8 cellular contexts compared by ENCODE assay signal in the genomic region with DNA sequence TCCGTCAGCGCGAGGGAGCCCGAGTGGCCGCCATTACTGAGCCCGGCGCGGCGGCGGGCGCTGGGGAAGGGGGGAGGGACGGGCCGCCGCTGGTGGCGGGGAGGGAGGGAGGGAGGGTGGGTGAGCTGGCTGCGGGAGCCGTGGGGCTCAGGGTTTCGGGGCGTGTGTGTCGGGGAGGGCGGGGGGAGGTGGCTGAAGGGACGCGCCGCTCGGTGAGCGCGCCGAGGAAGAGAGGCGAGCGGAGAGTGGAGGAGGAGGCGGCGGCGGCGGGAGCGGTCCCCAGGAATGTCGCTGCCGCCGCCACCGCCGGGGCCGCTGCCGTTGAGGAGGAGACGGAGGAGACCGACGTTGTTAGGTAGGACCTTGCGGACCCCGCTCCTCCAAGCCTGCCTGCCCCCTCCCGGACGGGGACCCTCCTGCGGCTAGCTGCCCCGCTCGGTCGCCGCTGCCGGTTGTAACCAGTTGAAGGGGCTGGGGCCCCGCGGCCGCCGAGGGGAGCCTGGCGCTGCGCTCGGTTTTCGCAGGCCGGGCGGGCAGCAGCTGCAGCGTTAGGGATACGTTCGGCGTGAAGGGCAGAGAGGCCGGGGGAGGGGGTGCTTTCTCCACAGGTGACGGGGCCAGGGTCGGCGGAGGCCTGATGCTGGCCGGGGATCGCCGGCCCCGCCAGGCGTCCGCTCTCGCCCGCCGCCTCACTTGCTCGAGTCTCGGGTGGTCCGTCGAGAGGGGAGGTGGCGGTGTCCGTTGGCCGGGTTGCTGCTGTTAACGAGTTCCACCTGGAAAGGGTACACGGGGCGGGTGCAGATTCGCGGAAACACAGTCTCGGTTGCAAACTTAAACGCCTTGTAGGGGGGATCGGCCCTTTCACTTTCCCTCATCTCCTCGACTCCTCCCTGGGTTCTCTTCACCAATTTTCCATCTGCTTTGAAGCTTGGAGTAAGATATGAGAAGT. TPM values are rescaled to one million over a fixed set of nuclear protein-coding genes. Genes with fewer than 3 reads are reported as not detected.
A peak's percentile ranks its signal among the peaks of the same experiment; 100 is the strongest.
DNase-seq lines count a peak whose midpoint lies in the region; ATAC-seq and TF ChIP-seq lines count a peak whose summit lies in the region.

A gene with protein sequence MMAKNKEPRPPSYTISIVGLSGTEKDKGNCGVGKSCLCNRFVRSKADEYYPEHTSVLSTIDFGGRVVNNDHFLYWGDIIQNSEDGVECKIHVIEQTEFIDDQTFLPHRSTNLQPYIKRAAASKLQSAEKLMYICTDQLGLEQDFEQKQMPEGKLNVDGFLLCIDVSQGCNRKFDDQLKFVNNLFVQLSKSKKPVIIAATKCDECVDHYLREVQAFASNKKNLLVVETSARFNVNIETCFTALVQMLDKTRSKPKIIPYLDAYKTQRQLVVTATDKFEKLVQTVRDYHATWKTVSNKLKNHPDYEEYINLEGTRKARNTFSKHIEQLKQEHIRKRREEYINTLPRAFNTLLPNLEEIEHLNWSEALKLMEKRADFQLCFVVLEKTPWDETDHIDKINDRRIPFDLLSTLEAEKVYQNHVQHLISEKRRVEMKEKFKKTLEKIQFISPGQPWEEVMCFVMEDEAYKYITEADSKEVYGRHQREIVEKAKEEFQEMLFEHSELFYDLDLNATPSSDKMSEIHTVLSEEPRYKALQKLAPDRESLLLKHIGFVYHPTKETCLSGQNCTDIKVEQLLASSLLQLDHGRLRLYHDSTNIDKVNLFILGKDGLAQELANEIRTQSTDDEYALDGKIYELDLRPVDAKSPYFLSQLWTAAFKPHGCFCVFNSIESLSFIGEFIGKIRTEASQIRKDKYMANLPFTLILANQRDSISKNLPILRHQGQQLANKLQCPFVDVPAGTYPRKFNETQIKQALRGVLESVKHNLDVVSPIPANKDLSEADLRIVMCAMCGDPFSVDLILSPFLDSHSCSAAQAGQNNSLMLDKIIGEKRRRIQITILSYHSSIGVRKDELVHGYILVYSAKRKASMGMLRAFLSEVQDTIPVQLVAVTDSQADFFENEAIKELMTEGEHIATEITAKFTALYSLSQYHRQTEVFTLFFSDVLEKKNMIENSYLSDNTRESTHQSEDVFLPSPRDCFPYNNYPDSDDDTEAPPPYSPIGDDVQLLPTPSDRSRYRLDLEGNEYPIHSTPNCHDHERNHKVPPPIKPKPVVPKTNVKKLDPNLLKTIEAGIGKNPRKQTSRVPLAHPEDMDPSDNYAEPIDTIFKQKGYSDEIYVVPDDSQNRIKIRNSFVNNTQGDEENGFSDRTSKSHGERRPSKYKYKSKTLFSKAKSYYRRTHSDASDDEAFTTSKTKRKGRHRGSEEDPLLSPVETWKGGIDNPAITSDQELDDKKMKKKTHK (N-terminal part only) (plus strand): TSS at position 224 of the 949 bp plus-strand sequence. CDS start 13,366 bp downstream, outside the sequence.

- peak within 1 kb of the TSS; percentile 90 for H2BK15ac ChIP-seq in mesenchymal stem cell (ENCODE audit: low read depth, poor library complexity, severe bottlenecking)

- no peaks in the 10 kb centered on the region for H3K9me3 ChIP-seq in mesenchymal stem cell (ENCODE audit: control insufficient read depth, low read length)

- peak within 1 kb of the TSS; percentile 96 to 99 for H3K18ac ChIP-seq in mesenchymal stem cell (ENCODE audit: low read depth in 1 of 2, low read length in 2 of 2)

- peak within 1 kb of the TSS; percentile 95 for H2BK120ac ChIP-seq in mesenchymal stem cell (ENCODE audit: low read depth, low read length)

- H2AK5ac ChIP-seq in mesenchymal stem cell (ENCODE audit: low read length, severe bottlenecking) = no peak within 1 kb of the TSS

- H4K8ac ChIP-seq in mesenchymal stem cell (ENCODE audit: low read length) = peak within 1 kb of the TSS; percentile 87

- peaks cover 2% of the 10 kb centered on the region for H3K79me1 ChIP-seq in mesenchymal stem cell (replicated peaks; ENCODE audit: low read length, poor library complexity, severe bottlenecking)

- peak within 1 kb of the TSS in 1 of 2 experiments; percentile 92 for H2BK12ac ChIP-seq in mesenchymal stem cell (ENCODE audit: low read length in 2 of 2)

- WGBS in mesenchymal stem cell = under 1% methylated on average over 42 of the region's 98 CpGs

- H3K36me3 ChIP-seq in mesenchymal stem cell (ENCODE audit: control insufficient read depth in 1 of 2, insufficient read depth in 2 of 2, low read depth in 1 of 2, low read length in 2 of 2) = no peaks in the 10 kb centered on the region

- peak within 1 kb of the TSS; percentile 98 for H3K27ac ChIP-seq in mesenchymal stem cell (ENCODE audit: low read length, poor library complexity, severe bottlenecking)

- peak within 1 kb of the TSS; percentile 96 for H2BK5ac ChIP-seq in mesenchymal stem cell (ENCODE audit: low read depth, low read length, poor library complexity, severe bottlenecking)

- peak within 1 kb of the TSS in 1 of 2 experiments; percentile 98 for H3K14ac ChIP-seq in mesenchymal stem cell (ENCODE audit: low read length in 2 of 2)

- peak; percentile 56 for DNase-seq in GM13977 (ENCODE audit: low spot score)
- DNase-seq in NCI-H2107 (lab: John Stamatoyannopoulos, UW) = peak; percentile 35
- DNase-seq in activated CD4-positive, alpha-beta T cell treated with anti-CD3 and anti-CD28 coated beads, Interleukin-2, amount 50 U/mL, for 48 hours = peak; percentile 46 to 48
- peak; percentile 55 for DNase-seq in effector CD4-positive, alpha-beta T cell
- peak; percentile 59 for DNase-seq in mesenchymal stem cell
- peak; percentile 43 to 58 for DNase-seq in stimulated activated CD8-positive, alpha-beta memory T cell treated with anti-CD3 and anti-CD28 coated beads, Interleukin-2, amount 100 ng/mL, for 1 hour (ENCODE audit: low read depth in 2 of 2)
- no peak for DNase-seq in NCI-H446 treated with DMSO at 0.1 percent for 48 hours (lab: John Stamatoyannopoulos, UW)

- peak within 1 kb of the TSS; percentile 98 for H3K9ac ChIP-seq in mesenchymal stem cell (ENCODE audit: low read length)

- peak within 1 kb of the TSS; percentile 92 for H3K4me2 ChIP-seq in mesenchymal stem cell (ENCODE audit: low read length, poor library complexity, severe bottlenecking)

- H3K4me3 ChIP-seq in mesenchymal stem cell (ENCODE audit: insufficient read depth in 1 of 2, low read depth in 1 of 2, low read length in 2 of 2) = peak within 1 kb of the TSS; percentile 90

- H2AFZ ChIP-seq in mesenchymal stem cell (ENCODE audit: low read depth, low read length) = peak within 1 kb of the TSS; percentile 88

- no peak for TF ChIP-seq CTCF in GM13977 (IDR thresholded peaks at IDR 0.05; ENCODE audit: extremely low read depth, insufficient read depth, missing control alignments)

- peaks cover 2% of the 10 kb centered on the region for H3K4me1 ChIP-seq in mesenchymal stem cell (ENCODE audit: control insufficient read depth, insufficient read depth, low read depth, low read length)

- peak; percentile 48 for ATAC-seq in HG02759 (IDR thresholded peaks at IDR 0.05; ENCODE audit: unreplicated experiment)

- H3K23ac ChIP-seq in mesenchymal stem cell (ENCODE audit: low read length in 2 of 2) = peak within 1 kb of the TSS; percentile 79 to 96

- H3K27me3 ChIP-seq in mesenchymal stem cell (ENCODE audit: control insufficient read depth in 1 of 2, insufficient read depth in 1 of 2, low read length in 2 of 2) = no peaks in the 10 kb centered on the region

- in situ Hi-C loops in GM13977 (cut with MboI; ENCODE audit: low pct_unique_long_range_greater_than_20kb, low sequenced_read_pairs, unreplicated experiment) = loop anchor here (25.0 kb wide), 1 partner anchor 135 kb away; a partner anchor contains a TSS

- peak within 1 kb of the TSS; percentile 95 to 97 for H3K4ac ChIP-seq in mesenchymal stem cell (ENCODE audit: low read depth in 1 of 2, low read length in 2 of 2)

- H4K91ac ChIP-seq in mesenchymal stem cell (ENCODE audit: low read length) = peak within 1 kb of the TSS; percentile 98

RNA-seq across cellular contexts. Expression of the gene that starts here (rescaled TPM):
- 40.4 TPM for polyA plus RNA-seq in mesenchymal stem cell (2013, experiment 1 of 2)
- 42.2 TPM for polyA plus RNA-seq in mesenchymal stem cell (2013, experiment 2 of 2)
